ENCODE assay signal across 1 cellular context in genomic region chr6:27892596-27893058, GRCh38.
TF ChIP-seq lines count a peak whose summit lies in the region.

No MANE protein-coding gene starts in this region.

TF ChIP-seq in K562, 482 proteins besides CTCF, POLR2A, EP300 and RAD21 (continued from another document and continues in another):
- no peak for TF ChIP-seq ZNF77 (CRISPR knock-in tag; IDR thresholded peaks at IDR 0.05)
- TF ChIP-seq ILK (tag; IDR thresholded peaks at IDR 0.05; ENCODE audit: borderline replicate concordance, low read depth): no peak
- peak; percentile 73 for TF ChIP-seq NKRF (IDR thresholded peaks at IDR 0.05; ENCODE audit: borderline replicate concordance)
- peak; percentile 79; the same call in 1 of the 2 replicates for TF ChIP-seq SIN3B (IDR thresholded peaks at IDR 0.05; ENCODE audit: low read depth)
- no peak for TF ChIP-seq NR2C1 (IDR thresholded peaks at IDR 0.05)
- TF ChIP-seq NR2C1 (tag; IDR thresholded peaks at IDR 0.05): no peak
- peak; percentile 44 for TF ChIP-seq PHF20 (IDR thresholded peaks at IDR 0.05; ENCODE audit: partially characterized antibody)
- peak; percentile 90; the same call in 1 of the 2 replicates for TF ChIP-seq FOXK1 (CRISPR knock-in tag; IDR thresholded peaks at IDR 0.05; ENCODE audit: borderline replicate concordance)
- no peak for TF ChIP-seq GTF3C2 (IDR thresholded peaks at IDR 0.05; ENCODE audit: borderline replicate concordance, extremely low read depth, insufficient read length)
- TF ChIP-seq NR2C2 (CRISPR knock-in tag; IDR thresholded peaks at IDR 0.05): peak; percentile 86
- no peak for TF ChIP-seq NR2C2 (tag; IDR thresholded peaks at IDR 0.05)
- peak; percentile 83; the same call in 1 of the 2 replicates for TF ChIP-seq LARP7 (IDR thresholded peaks at IDR 0.05)
- no peak for TF ChIP-seq POLR2B (IDR thresholded peaks at IDR 0.05; ENCODE audit: low read depth, partially characterized antibody)
- no peak for TF ChIP-seq SFPQ (IDR thresholded peaks at IDR 0.05; ENCODE audit: low read depth, low read length)
- no peak; the same call in 1 of the 2 replicates for TF ChIP-seq HDAC8 (tag; IDR thresholded peaks at IDR 0.05)
- TF ChIP-seq BCLAF1 (IDR thresholded peaks at IDR 0.05; ENCODE audit: borderline replicate concordance in 1 of 2, control insufficient read depth in 1 of 2, low read depth in 2 of 2, low read length in 1 of 2): peak in 1 of 2 experiments; percentile 92; a peak in 2 of 4 replicates
- peak; percentile 80 for TF ChIP-seq ZBTB9 (CRISPR knock-in tag; IDR thresholded peaks at IDR 0.05)
- no peak for TF ChIP-seq EHMT2 (IDR thresholded peaks at IDR 0.05)
- peak; percentile 98; the same call in 1 of the 2 replicates for TF ChIP-seq STAT6 (CRISPR knock-in tag; IDR thresholded peaks at IDR 0.05)
- 0 out of 2 replicates have a peak, but pooled peaks have one; percentile 64 for TF ChIP-seq RREB1 (CRISPR knock-in tag; IDR thresholded peaks at IDR 0.05)
- TF ChIP-seq ZBTB33 (CRISPR knock-in tag; IDR thresholded peaks at IDR 0.05): peak; percentile 65; the same call in 1 of the 2 replicates
- TF ChIP-seq ZBED1 (IDR thresholded peaks at IDR 0.05): peak; percentile 98; the same call in 1 of the 2 replicates
- peak; percentile 41; the same call in 1 of the 2 replicates for TF ChIP-seq NR4A1 (CRISPR knock-in tag; IDR thresholded peaks at IDR 0.05)
- TF ChIP-seq NR4A1 (tag; IDR thresholded peaks at IDR 0.05): no peak
- 0 out of 2 replicates have a peak, but pooled peaks have one; percentile 55 for TF ChIP-seq ZNF12 (CRISPR knock-in tag; IDR thresholded peaks at IDR 0.05)
- 0 out of 4 replicates have a peak, but pooled peaks of 1 of the 2 experiments have one; percentile 13 for TF ChIP-seq FOXK2 (conservative IDR thresholded peaks at IDR 0.05 in 1 of 2, IDR thresholded peaks at IDR 0.05 in 1 of 2; ENCODE audit: low read depth in 2 of 2)
